ENCODE assay signal across 1 cellular context in the genomic region with DNA sequence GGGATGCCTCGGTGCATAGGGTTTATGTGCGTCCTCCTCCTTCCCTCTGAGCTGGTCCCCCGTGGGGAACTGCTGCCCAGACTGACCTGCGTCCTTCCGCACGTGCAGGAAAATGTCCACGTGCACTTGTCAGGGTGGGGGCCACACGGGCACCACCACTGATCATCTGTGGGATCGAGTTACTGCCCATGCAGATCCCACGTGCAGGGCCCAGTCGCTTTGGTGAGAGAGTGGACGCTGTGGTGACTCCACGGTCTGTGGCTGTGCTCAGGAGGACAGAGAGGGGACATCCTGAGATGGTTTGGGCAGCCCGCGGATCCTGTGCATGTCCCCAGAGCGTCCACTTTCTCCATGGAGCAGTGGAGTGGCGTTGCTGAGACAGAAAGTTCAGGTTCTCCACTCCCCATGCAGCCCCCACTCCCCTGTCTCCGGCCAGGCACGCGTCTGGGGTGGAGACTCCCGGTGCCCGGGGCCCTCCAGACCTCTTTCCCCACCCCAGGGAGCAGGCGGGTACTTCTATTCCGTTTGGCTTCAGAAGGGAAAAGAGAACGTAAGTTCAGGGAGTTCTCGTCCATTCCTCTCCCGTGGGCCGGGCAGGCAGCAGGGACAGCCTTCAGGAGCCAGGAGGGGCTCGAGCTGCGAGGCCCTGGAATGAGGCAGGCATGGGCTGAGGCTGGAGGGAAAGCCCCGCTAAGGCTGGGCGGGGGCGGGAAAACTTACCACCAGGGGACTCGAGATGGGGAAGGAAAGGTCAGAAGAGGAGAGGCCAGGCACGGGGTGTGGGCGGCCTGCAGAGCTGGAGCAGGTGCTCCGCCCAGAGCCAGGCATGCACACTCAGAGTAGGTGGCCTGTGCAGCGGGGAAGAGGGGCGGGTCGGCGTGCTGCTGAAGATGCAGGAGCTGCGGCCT.
TF ChIP-seq lines count a peak whose summit lies in the region.

No MANE protein-coding gene starts in this region.

TF ChIP-seq in HepG2, 621 proteins besides CTCF, POLR2A, EP300 and RAD21 (continued from another document and continues in another):
- TF ChIP-seq, protein P1, sequence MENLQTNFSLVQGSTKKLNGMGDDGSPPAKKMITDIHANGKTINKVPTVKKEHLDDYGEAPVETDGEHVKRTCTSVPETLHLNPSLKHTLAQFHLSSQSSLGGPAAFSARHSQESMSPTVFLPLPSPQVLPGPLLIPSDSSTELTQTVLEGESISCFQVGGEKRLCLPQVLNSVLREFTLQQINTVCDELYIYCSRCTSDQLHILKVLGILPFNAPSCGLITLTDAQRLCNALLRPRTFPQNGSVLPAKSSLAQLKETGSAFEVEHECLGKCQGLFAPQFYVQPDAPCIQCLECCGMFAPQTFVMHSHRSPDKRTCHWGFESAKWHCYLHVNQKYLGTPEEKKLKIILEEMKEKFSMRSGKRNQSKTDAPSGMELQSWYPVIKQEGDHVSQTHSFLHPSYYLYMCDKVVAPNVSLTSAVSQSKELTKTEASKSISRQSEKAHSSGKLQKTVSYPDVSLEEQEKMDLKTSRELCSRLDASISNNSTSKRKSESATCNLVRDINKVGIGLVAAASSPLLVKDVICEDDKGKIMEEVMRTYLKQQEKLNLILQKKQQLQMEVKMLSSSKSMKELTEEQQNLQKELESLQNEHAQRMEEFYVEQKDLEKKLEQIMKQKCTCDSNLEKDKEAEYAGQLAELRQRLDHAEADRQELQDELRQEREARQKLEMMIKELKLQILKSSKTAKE (CRISPR knock-in tag; IDR thresholded peaks at IDR 0.05; ENCODE audit: borderline replicate concordance): peak; percentile 60; the same call in 1 of the 2 replicates
- TF ChIP-seq RBM39 (IDR thresholded peaks at IDR 0.05; ENCODE audit: low read depth, low read length, poor library complexity, severe bottlenecking): no peak
- TF ChIP-seq, protein P2, sequence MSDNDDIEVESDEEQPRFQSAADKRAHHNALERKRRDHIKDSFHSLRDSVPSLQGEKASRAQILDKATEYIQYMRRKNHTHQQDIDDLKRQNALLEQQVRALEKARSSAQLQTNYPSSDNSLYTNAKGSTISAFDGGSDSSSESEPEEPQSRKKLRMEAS (IDR thresholded peaks at IDR 0.05): peak; percentile 88
- TF ChIP-seq ZNF775 (CRISPR knock-in tag; IDR thresholded peaks at IDR 0.05; ENCODE audit: borderline replicate concordance): 0 out of 2 replicates have a peak, but pooled peaks have one; percentile 22
- TF ChIP-seq FOSL2 (CRISPR knock-in tag; IDR thresholded peaks at IDR 0.05): peak; percentile 25; the same call in 1 of the 2 replicates
- TF ChIP-seq FOXC1 (CRISPR knock-in tag; IDR thresholded peaks at IDR 0.05; ENCODE audit: borderline replicate concordance): peak; percentile 2; the same call in 1 of the 2 replicates
- no peak for TF ChIP-seq KLF15 (CRISPR knock-in tag; IDR thresholded peaks at IDR 0.05; ENCODE audit: borderline replicate concordance)
- TF ChIP-seq GFI1 (CRISPR knock-in tag; IDR thresholded peaks at IDR 0.05; ENCODE audit: borderline replicate concordance): peak; percentile 63; the same call in 1 of the 2 replicates
- TF ChIP-seq, protein P3, sequence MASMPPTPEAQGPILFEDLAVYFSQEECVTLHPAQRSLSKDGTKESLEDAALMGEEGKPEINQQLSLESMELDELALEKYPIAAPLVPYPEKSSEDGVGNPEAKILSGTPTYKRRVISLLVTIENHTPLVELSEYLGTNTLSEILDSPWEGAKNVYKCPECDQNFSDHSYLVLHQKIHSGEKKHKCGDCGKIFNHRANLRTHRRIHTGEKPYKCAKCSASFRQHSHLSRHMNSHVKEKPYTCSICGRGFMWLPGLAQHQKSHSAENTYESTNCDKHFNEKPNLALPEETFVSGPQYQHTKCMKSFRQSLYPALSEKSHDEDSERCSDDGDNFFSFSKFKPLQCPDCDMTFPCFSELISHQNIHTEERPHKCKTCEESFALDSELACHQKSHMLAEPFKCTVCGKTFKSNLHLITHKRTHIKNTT (CRISPR knock-in tag; IDR thresholded peaks at IDR 0.05): no peak
- peak; percentile 51 for TF ChIP-seq STAG1 (CRISPR knock-in tag; IDR thresholded peaks at IDR 0.05)
- peak; percentile 52; the same call in 1 of the 2 replicates for TF ChIP-seq HNF4G (IDR thresholded peaks at IDR 0.05; ENCODE audit: borderline replicate concordance, low read depth, low read length)
- no peak; the same call in 1 of the 2 replicates for TF ChIP-seq HNF4G (CRISPR knock-in tag; IDR thresholded peaks at IDR 0.05; ENCODE audit: borderline replicate concordance, low read depth)
- TF ChIP-seq, protein P4, sequence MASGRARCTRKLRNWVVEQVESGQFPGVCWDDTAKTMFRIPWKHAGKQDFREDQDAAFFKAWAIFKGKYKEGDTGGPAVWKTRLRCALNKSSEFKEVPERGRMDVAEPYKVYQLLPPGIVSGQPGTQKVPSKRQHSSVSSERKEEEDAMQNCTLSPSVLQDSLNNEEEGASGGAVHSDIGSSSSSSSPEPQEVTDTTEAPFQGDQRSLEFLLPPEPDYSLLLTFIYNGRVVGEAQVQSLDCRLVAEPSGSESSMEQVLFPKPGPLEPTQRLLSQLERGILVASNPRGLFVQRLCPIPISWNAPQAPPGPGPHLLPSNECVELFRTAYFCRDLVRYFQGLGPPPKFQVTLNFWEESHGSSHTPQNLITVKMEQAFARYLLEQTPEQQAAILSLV (CRISPR knock-in tag; IDR thresholded peaks at IDR 0.05; ENCODE audit: borderline replicate concordance): peak; percentile 51; the same call in 1 of the 2 replicates
- TF ChIP-seq RNF2 (conservative IDR thresholded peaks at IDR 0.05; ENCODE audit: low read depth): 0 out of 2 replicates have a peak, but pooled peaks have one; percentile 32
- TF ChIP-seq, protein P5, sequence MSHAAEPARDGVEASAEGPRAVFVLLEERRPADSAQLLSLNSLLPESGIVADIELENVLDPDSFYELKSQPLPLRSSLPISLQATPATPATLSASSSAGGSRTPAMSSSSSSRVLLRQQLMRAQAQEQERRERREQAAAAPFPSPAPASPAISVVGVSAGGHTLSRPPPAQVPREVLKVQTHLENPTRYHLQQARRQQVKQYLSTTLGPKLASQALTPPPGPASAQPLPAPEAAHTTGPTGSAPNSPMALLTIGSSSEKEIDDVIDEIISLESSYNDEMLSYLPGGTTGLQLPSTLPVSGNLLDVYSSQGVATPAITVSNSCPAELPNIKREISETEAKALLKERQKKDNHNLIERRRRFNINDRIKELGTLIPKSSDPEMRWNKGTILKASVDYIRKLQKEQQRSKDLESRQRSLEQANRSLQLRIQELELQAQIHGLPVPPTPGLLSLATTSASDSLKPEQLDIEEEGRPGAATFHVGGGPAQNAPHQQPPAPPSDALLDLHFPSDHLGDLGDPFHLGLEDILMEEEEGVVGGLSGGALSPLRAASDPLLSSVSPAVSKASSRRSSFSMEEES (CRISPR knock-in tag; IDR thresholded peaks at IDR 0.05): 0 out of 2 replicates have a peak, but pooled peaks have one; percentile 49
- TF ChIP-seq ZKSCAN5 (CRISPR knock-in tag; IDR thresholded peaks at IDR 0.05): no peak
- TF ChIP-seq MIER2 (CRISPR knock-in tag; IDR thresholded peaks at IDR 0.05): 0 out of 2 replicates have a peak, but pooled peaks have one; percentile 11
- TF ChIP-seq ZNF468 (CRISPR knock-in tag; IDR thresholded peaks at IDR 0.05): no peak
- TF ChIP-seq ZNF629 (CRISPR knock-in tag; conservative IDR thresholded peaks at IDR 0.05): 0 out of 2 replicates have a peak, but pooled peaks have one; percentile 26
- TF ChIP-seq, protein P6, sequence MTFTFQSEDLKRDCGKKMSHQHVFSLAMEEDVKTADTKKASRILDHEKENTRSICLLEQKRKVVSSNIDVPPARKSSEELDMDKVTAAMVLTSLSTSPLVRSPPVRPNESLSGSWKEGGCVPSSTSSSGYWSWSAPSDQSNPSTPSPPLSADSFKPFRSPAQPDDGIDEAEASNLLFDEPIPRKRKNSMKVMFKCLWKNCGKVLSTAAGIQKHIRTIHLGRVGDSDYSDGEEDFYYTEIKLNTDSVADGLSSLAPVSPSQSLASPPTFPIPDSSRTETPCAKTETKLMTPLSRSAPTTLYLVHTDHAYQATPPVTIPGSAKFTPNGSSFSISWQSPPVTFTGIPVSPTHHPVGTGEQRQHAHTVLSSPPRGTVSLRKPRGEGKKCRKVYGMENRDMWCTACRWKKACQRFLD (CRISPR knock-in tag; IDR thresholded peaks at IDR 0.05; ENCODE audit: borderline replicate concordance): peak; percentile 43; the same call in 1 of the 2 replicates
- TF ChIP-seq PRMT3 (CRISPR knock-in tag; IDR thresholded peaks at IDR 0.05; ENCODE audit: borderline replicate concordance, low read depth): peak; percentile 93
- TF ChIP-seq, protein P7, sequence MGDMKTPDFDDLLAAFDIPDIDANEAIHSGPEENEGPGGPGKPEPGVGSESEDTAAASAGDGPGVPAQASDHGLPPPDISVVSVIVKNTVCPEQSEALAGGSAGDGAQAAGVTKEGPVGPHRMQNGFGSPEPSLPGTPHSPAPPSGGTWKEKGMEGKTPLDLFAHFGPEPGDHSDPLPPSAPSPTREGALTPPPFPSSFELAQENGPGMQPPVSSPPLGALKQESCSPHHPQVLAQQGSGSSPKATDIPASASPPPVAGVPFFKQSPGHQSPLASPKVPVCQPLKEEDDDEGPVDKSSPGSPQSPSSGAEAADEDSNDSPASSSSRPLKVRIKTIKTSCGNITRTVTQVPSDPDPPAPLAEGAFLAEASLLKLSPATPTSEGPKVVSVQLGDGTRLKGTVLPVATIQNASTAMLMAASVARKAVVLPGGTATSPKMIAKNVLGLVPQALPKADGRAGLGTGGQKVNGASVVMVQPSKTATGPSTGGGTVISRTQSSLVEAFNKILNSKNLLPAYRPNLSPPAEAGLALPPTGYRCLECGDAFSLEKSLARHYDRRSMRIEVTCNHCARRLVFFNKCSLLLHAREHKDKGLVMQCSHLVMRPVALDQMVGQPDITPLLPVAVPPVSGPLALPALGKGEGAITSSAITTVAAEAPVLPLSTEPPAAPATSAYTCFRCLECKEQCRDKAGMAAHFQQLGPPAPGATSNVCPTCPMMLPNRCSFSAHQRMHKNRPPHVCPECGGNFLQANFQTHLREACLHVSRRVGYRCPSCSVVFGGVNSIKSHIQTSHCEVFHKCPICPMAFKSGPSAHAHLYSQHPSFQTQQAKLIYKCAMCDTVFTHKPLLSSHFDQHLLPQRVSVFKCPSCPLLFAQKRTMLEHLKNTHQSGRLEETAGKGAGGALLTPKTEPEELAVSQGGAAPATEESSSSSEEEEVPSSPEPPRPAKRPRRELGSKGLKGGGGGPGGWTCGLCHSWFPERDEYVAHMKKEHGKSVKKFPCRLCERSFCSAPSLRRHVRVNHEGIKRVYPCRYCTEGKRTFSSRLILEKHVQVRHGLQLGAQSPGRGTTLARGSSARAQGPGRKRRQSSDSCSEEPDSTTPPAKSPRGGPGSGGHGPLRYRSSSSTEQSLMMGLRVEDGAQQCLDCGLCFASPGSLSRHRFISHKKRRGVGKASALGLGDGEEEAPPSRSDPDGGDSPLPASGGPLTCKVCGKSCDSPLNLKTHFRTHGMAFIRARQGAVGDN (CRISPR knock-in tag; IDR thresholded peaks at IDR 0.05): peak; percentile 96
- peak; percentile 84 for TF ChIP-seq NFKB2 (CRISPR knock-in tag; IDR thresholded peaks at IDR 0.05; ENCODE audit: borderline replicate concordance)
- TF ChIP-seq PHF21A (CRISPR knock-in tag; IDR thresholded peaks at IDR 0.05): peak; percentile 75; the same call in 1 of the 2 replicates
- peak; percentile 34; the same call in 1 of the 2 replicates for TF ChIP-seq FOXO1 (CRISPR knock-in tag; IDR thresholded peaks at IDR 0.05)
- peak; percentile 68 for TF ChIP-seq POLR2AphosphoS5 (IDR thresholded peaks at IDR 0.05; ENCODE audit: low read depth, low read length)
- TF ChIP-seq, protein P8, sequence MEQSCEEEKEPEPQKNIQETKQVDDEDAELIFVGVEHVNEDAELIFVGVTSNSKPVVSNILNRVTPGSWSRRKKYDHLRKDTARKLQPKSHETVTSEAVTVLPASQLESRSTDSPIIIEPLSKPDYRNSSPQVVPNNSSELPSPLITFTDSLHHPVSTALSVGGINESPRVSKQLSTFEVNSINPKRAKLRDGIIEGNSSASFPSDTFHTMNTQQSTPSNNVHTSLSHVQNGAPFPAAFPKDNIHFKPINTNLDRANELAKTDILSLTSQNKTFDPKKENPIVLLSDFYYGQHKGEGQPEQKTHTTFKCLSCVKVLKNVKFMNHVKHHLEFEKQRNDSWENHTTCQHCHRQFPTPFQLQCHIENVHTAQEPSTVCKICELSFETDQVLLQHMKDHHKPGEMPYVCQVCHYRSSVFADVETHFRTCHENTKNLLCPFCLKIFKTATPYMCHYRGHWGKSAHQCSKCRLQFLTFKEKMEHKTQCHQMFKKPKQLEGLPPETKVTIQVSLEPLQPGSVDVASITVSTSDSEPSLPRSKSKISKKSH (CRISPR knock-in tag; IDR thresholded peaks at IDR 0.05; ENCODE audit: borderline replicate concordance): peak; percentile 47; the same call in 1 of the 2 replicates
- TF ChIP-seq ZNF788 (CRISPR knock-in tag; IDR thresholded peaks at IDR 0.05; ENCODE audit: borderline replicate concordance): peak; percentile 36; the same call in 1 of the 2 replicates
- TF ChIP-seq, protein P9, sequence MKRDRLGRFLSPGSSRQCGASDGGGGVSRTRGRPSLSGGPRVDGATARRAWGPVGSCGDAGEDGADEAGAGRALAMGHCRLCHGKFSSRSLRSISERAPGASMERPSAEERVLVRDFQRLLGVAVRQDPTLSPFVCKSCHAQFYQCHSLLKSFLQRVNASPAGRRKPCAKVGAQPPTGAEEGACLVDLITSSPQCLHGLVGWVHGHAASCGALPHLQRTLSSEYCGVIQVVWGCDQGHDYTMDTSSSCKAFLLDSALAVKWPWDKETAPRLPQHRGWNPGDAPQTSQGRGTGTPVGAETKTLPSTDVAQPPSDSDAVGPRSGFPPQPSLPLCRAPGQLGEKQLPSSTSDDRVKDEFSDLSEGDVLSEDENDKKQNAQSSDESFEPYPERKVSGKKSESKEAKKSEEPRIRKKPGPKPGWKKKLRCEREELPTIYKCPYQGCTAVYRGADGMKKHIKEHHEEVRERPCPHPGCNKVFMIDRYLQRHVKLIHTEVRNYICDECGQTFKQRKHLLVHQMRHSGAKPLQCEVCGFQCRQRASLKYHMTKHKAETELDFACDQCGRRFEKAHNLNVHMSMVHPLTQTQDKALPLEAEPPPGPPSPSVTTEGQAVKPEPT (CRISPR knock-in tag; IDR thresholded peaks at IDR 0.05; ENCODE audit: low read depth): peak; percentile 58; the same call in 1 of the 2 replicates
- TF ChIP-seq ELF1 (CRISPR knock-in tag; IDR thresholded peaks at IDR 0.05): no peak
- peak; percentile 51; the same call in 1 of the 2 replicates for TF ChIP-seq ZNF768 (CRISPR knock-in tag; IDR thresholded peaks at IDR 0.05)
- TF ChIP-seq ISX (CRISPR knock-in tag; conservative IDR thresholded peaks at IDR 0.05): no peak
- TF ChIP-seq, protein P10, sequence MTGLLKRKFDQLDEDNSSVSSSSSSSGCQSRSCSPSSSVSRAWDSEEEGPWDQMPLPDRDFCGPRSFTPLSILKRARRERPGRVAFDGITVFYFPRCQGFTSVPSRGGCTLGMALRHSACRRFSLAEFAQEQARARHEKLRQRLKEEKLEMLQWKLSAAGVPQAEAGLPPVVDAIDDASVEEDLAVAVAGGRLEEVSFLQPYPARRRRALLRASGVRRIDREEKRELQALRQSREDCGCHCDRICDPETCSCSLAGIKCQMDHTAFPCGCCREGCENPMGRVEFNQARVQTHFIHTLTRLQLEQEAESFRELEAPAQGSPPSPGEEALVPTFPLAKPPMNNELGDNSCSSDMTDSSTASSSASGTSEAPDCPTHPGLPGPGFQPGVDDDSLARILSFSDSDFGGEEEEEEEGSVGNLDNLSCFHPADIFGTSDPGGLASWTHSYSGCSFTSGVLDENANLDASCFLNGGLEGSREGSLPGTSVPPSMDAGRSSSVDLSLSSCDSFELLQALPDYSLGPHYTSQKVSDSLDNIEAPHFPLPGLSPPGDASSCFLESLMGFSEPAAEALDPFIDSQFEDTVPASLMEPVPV (CRISPR knock-in tag; IDR thresholded peaks at IDR 0.05): no peak
